ENCODE assay signal across 18 cellular contexts in genomic region chr12:81991868-81992267, GRCh38.
"Had no signal": no experiment of that assay in that cellular context is flagged by ENCODE, and none has a peak within 500 bp of the region (broad histone marks: within the 10 kb centered on the region; RNA-seq: fewer than 3 reads in every experiment).

No MANE protein-coding gene starts in this region.

- H3K4me1 ChIP-seq: body of pancreas, foreskin keratinocyte, gastrocnemius medialis, heart left ventricle had no signal

- H3K27me3 ChIP-seq: body of pancreas, esophagus muscularis mucosa, foreskin keratinocyte, gastrocnemius medialis, heart left ventricle had no signal

- FAIRE-seq: colon had no signal

- H3K4me3 ChIP-seq: body of pancreas, esophagus muscularis mucosa, gastrocnemius medialis, heart left ventricle had no signal

- H3K36me3 ChIP-seq: esophagus muscularis mucosa, gastrocnemius medialis, heart left ventricle, WERI-Rb-1 had no signal

- ATAC-seq: activated CD4-positive, CD25-positive, alpha-beta regulatory T cell treated with anti-CD3 and anti-CD28 coated beads, Interleukin-2, amount 50 U/mL, for 24 hours; activated T-cell treated with anti-CD3 and anti-CD28 coated beads, Interleukin-2, amount 50 U/mL, for 4 hours; body of pancreas; foreskin keratinocyte; gastrocnemius medialis; heart left ventricle had no signal

- H3K27ac ChIP-seq: body of pancreas, esophagus muscularis mucosa, foreskin keratinocyte, gastrocnemius medialis, heart left ventricle, WERI-Rb-1 had no signal

- H3K9me3 ChIP-seq: body of pancreas, esophagus muscularis mucosa, gastrocnemius medialis, heart left ventricle had no signal

- DNase-seq: activated B cell treated with CpG ODN at 0.5 μM for 24 hours; activated CD8-positive, alpha-beta memory T cell treated with anti-CD3 and anti-CD28 coated beads for 24 hours; activated effector memory CD4-positive, alpha-beta T cell treated with Interleukin-2 at 50 U/mL for 16 hours; amniotic stem cell; aorta; cortex of kidney; dermis blood vessel endothelial cell; erythroblast; gastrocnemius medialis; heart left ventricle; T1000 had no signal
